11 cellular contexts compared by ENCODE assay signal in genomic region chr16:19704321-19705130, GRCh38. TPM values are rescaled to one million over a fixed set of nuclear protein-coding genes. Genes with fewer than 3 reads are reported as not detected.
DNase-seq lines count a peak whose midpoint lies in the region; ATAC-seq and TF ChIP-seq lines count a peak whose summit lies in the region.
"Had no signal": no experiment of that assay in that cellular context is flagged by ENCODE, and none has a peak within 500 bp of the region (broad histone marks: within the 10 kb centered on the region; RNA-seq: fewer than 3 reads in every experiment).

No MANE protein-coding gene starts in this region.

- H3K27me3 ChIP-seq in sigmoid colon, result no peaks in the 10 kb centered on the region

- no peaks in the 10 kb centered on the region for H3K9me3 ChIP-seq in sigmoid colon

- H3K27ac ChIP-seq in angular gyrus (ENCODE audit: low read depth, low read length) (peak overlapping the region; percentile 54), sigmoid colon (peak overlapping the region; percentile 7 to 77 (median 40))

- intact Hi-C loops in sigmoid colon (cut with DNase I), result no loop called here

- WGBS in sigmoid colon, 2 donors, result 84% methylated on average over 18 of the region's 18 CpGs

- TF ChIP-seq POLR2A in sigmoid colon (IDR thresholded peaks at IDR 0.05), result no peak

- TF ChIP-seq EP300 in sigmoid colon (IDR thresholded peaks at IDR 0.05), result no peak

- peaks cover 0 to 15% (median 5%) of the 10 kb centered on the region in 4 donors for H3K4me1 ChIP-seq in sigmoid colon

- peak; percentile 69 for DNase-seq in COLO829 (ENCODE audit: low spot score)
- peak; percentile 84 for DNase-seq in glomerular endothelial cell (ENCODE audit: extremely low read depth, low read depth, low spot score)
- peak; percentile 69 for DNase-seq in sigmoid colon
- no peak for DNase-seq in effector CD8-positive, alpha-beta T cell (lab: John Stamatoyannopoulos, UW)
- no peak for DNase-seq in left lobe of liver (ENCODE audit: low spot score)
- no peak for DNase-seq in NCI-H146 (lab: John Stamatoyannopoulos, UW)
- no peak for DNase-seq in NCI-H1694 (lab: John Stamatoyannopoulos, UW)
- DNase-seq: DMS79; effector memory CD8-positive, alpha-beta T cell; MM.1S had no signal

- no peak for TF ChIP-seq CTCF in sigmoid colon (IDR thresholded peaks at IDR 0.05)

- H3K36me3 ChIP-seq in sigmoid colon, result peaks cover 12 to 90% (median 37%) of the 10 kb centered on the region in 4 donors

- no peak for ATAC-seq in left lobe of liver
- ATAC-seq: effector memory CD8-positive, alpha-beta T cell had no signal

- H3K4me3 ChIP-seq in sigmoid colon, result no peak overlapping the region

RNA-seq across cellular contexts. Expression of gene KNOP1, which starts 13.5 kb away (rescaled TPM):
- total RNA-seq in glomerular endothelial cell (23.2 and 29.0 TPM in 2 replicates), sigmoid colon (10 to 100 TPM in 1 of 4 donors, 1 to 10 TPM in 3; 5.0 to 11.1 (median 7.6) TPM), left lobe of liver (4.9 TPM)
- 10 to 100 TPM; 10.4 to 16.4 (median 16.2) TPM for polyA plus RNA-seq in sigmoid colon

RNA-seq across cellular contexts. Expression of gene IQCK, which starts 13.5 kb away (rescaled TPM):
- 36.1 and 52.3 TPM in 2 replicates for total RNA-seq in glomerular endothelial cell
- 10 to 100 TPM; 10.3 to 16.6 (median 12.4) TPM for total RNA-seq in sigmoid colon
- 1 to 10 TPM; 5.1 to 9.0 (median 9.0) TPM for polyA plus RNA-seq in sigmoid colon
- 2.5 TPM for total RNA-seq in left lobe of liver

Comparison
In these comparisons a context has a peak if more than half of its experiments do, and no peak if none do; other contexts are left out.
1. DNase-seq: peak in COLO829 (single experiment), glomerular endothelial cell (single experiment) and sigmoid colon (single experiment); none in effector CD8-positive, alpha-beta T cell (single experiment), left lobe of liver (single experiment), NCI-H146 (single experiment) and NCI-H1694 (single experiment).